4 cellular contexts compared by ENCODE assay signal in genomic region chr3:46893146-46893748, GRCh38.
TF ChIP-seq lines count a peak whose summit lies in the region.

No MANE protein-coding gene starts in this region.

TF ChIP-seq in A549, 52 proteins besides CTCF, POLR2A, EP300 and RAD21:
- TF ChIP-seq FOXS1 (CRISPR knock-in tag; IDR thresholded peaks at IDR 0.05) (no peak), REST (IDR thresholded peaks at IDR 0.05) (no peak), PHF8 (IDR thresholded peaks at IDR 0.05; ENCODE audit: borderline replicate concordance, low read depth) (no peak), MAFK (IDR thresholded peaks at IDR 0.05; ENCODE audit: partially characterized antibody) (no peak), MYC (IDR thresholded peaks at IDR 0.05; ENCODE audit: borderline replicate concordance, low read length) (no peak), HOXB13 (CRISPR knock-in tag; IDR thresholded peaks at IDR 0.05; ENCODE audit: low read depth) (no peak), ESRRA (IDR thresholded peaks at IDR 0.05; ENCODE audit: borderline replicate concordance, low read length) (no peak), HOXA7 (CRISPR knock-in tag; IDR thresholded peaks at IDR 0.05) (no peak), USF2 (IDR thresholded peaks at IDR 0.05) (no peak), EHF (CRISPR knock-in tag; IDR thresholded peaks at IDR 0.05) (no peak), TP53 (CRISPR knock-in tag; IDR thresholded peaks at IDR 0.05) (no peak), MAX (IDR thresholded peaks at IDR 0.05) (no peak), HEYL (CRISPR knock-in tag; IDR thresholded peaks at IDR 0.05) (no peak)
TF ChIP-seq in A549: peak in this region for 0.

TF ChIP-seq in IMR-90, 13 proteins besides CTCF, POLR2A, EP300 and RAD21:
- TF ChIP-seq CHD1 (IDR thresholded peaks at IDR 0.05; ENCODE audit: low read depth, low read length) = no peak
- TF ChIP-seq CEBPB (IDR thresholded peaks at IDR 0.05; ENCODE audit: low read depth, low read length) = no peak
- no peak for TF ChIP-seq MXI1 (IDR thresholded peaks at IDR 0.05; ENCODE audit: borderline replicate concordance, low read depth, low read length)
- no peak for TF ChIP-seq MAZ (IDR thresholded peaks at IDR 0.05; ENCODE audit: borderline replicate concordance, low read depth, low read length)
- TF ChIP-seq RCOR1 (IDR thresholded peaks at IDR 0.05; ENCODE audit: insufficient replicate concordance, low read length) = no peak
- TF ChIP-seq NFE2L2 (IDR thresholded peaks at IDR 0.05; ENCODE audit: low read depth, low read length) = no peak
- TF ChIP-seq RFX5 (IDR thresholded peaks at IDR 0.05; ENCODE audit: low read depth, low read length) = no peak
- TF ChIP-seq ELK1 (IDR thresholded peaks at IDR 0.05; ENCODE audit: borderline replicate concordance, low read depth, low read length) = no peak
- TF ChIP-seq USF2 (IDR thresholded peaks at IDR 0.05; ENCODE audit: low read depth, low read length) = no peak
- no peak for TF ChIP-seq FOS (IDR thresholded peaks at IDR 0.05; ENCODE audit: low read depth, low read length)
- TF ChIP-seq BHLHE40 (IDR thresholded peaks at IDR 0.05; ENCODE audit: low read depth, low read length) = no peak
- TF ChIP-seq SMC3 (IDR thresholded peaks at IDR 0.05; ENCODE audit: low read depth, low read length) = no peak
- TF ChIP-seq MAFK (IDR thresholded peaks at IDR 0.05; ENCODE audit: low read depth, low read length) = no peak

TF ChIP-seq in endothelial cell of umbilical vein, 7 proteins besides CTCF, POLR2A, EP300 and RAD21:
- TF ChIP-seq POLR2AphosphoS5 (IDR thresholded peaks at IDR 0.05; ENCODE audit: insufficient read depth, low read depth, low read length) (no peak), JUN (IDR thresholded peaks at IDR 0.05; ENCODE audit: borderline replicate concordance, insufficient read depth, insufficient read length, low read depth) (no peak), GATA2 (IDR thresholded peaks at IDR 0.05; ENCODE audit: insufficient read depth, insufficient read length, low read depth, low read length) (no peak), FOS (IDR thresholded peaks at IDR 0.05; ENCODE audit: borderline replicate concordance, insufficient read depth, low read length) (no peak), EZH2 (IDR thresholded peaks at IDR 0.05; ENCODE audit: borderline replicate concordance, low read depth, low read length, severe bottlenecking) (no peak), MAX (IDR thresholded peaks at IDR 0.05; ENCODE audit: insufficient read depth, insufficient read length) (no peak), MYC (IDR thresholded peaks at IDR 0.05; ENCODE audit: low read depth, low read length) (no peak)
TF ChIP-seq in endothelial cell of umbilical vein: peak in this region for 0.

TF ChIP-seq in neural cell, 6 proteins besides CTCF, POLR2A, EP300 and RAD21:
- TF ChIP-seq REST (IDR thresholded peaks at IDR 0.05; ENCODE audit: borderline replicate concordance) (no peak), SMC3 (conservative IDR thresholded peaks at IDR 0.05; ENCODE audit: poor library complexity) (no peak), TAF1 (IDR thresholded peaks at IDR 0.05; ENCODE audit: low read depth) (no peak), POLR2AphosphoS5 (IDR thresholded peaks at IDR 0.05) (no peak), EZH2 (IDR thresholded peaks at IDR 0.05; ENCODE audit: borderline replicate concordance, insufficient read depth, low read length, poor library complexity, severe bottlenecking) (no peak), MXI1 (conservative IDR thresholded peaks at IDR 0.05; ENCODE audit: poor library complexity, severe bottlenecking) (no peak)
